Comparison of ENCODE assay signal across 1 cellular context in the genomic region with DNA sequence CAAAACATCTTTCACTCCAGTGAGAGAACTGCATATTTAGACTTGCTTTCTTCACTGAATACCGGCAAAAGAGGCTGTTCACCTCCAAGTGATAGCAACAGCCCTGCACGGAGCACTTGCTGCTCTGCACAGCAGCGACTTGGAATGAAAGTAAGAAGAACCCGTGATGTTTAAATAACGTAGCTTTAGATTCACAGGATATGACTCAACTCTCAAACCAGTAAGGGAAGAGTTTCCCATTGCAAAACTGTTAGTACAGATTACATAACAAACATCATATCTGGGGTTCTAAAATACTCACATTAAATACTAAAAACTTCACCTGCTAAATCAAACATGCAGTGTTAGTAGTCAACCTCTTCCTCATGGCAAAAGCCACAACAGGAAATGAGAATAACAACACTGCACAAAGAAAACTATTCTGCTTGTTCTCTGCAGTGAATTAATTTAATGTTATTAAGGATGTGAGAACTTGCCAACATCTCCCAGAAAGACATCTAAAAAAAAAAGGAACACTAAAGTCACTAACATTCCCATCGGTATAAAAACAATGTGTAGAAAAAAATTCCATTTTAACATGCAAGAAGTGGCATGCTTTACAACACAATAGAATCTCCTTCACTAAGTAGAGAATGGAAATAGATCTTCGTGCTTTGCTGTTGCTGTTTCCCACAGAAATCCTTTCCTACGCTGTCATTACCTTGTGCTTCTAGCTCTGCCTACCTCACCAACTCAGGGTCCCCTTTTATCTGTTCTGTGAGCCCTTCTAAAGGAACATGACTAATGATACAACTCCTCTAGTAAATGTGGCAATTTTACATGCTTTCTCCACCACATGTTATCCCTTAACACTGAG.
TF ChIP-seq lines count a peak whose summit lies in the region.

No MANE protein-coding gene starts in this region.

TF ChIP-seq in GM12878, 131 proteins besides CTCF, POLR2A, EP300 and RAD21 (continued from another document and continues in another):
- TF ChIP-seq, protein P1, sequence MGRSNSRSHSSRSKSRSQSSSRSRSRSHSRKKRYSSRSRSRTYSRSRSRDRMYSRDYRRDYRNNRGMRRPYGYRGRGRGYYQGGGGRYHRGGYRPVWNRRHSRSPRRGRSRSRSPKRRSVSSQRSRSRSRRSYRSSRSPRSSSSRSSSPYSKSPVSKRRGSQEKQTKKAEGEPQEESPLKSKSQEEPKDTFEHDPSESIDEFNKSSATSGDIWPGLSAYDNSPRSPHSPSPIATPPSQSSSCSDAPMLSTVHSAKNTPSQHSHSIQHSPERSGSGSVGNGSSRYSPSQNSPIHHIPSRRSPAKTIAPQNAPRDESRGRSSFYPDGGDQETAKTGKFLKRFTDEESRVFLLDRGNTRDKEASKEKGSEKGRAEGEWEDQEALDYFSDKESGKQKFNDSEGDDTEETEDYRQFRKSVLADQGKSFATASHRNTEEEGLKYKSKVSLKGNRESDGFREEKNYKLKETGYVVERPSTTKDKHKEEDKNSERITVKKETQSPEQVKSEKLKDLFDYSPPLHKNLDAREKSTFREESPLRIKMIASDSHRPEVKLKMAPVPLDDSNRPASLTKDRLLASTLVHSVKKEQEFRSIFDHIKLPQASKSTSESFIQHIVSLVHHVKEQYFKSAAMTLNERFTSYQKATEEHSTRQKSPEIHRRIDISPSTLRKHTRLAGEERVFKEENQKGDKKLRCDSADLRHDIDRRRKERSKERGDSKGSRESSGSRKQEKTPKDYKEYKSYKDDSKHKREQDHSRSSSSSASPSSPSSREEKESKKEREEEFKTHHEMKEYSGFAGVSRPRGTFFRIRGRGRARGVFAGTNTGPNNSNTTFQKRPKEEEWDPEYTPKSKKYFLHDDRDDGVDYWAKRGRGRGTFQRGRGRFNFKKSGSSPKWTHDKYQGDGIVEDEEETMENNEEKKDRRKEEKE (IDR thresholded peaks at IDR 0.05), result no peak
- TF ChIP-seq SMARCA5 (IDR thresholded peaks at IDR 0.05) (no peak), TAF1 (IDR thresholded peaks at IDR 0.05; ENCODE audit: borderline replicate concordance, low read depth, low read length) (peak; percentile 98), MEF2B (IDR thresholded peaks at IDR 0.05; ENCODE audit: partially characterized antibody, poor library complexity, severe bottlenecking) (peak; percentile 39), MTA3 (IDR thresholded peaks at IDR 0.05; ENCODE audit: borderline replicate concordance, low read length) (no peak), ETV6 (conservative IDR thresholded peaks at IDR 0.05 in 1 of 2, IDR thresholded peaks at IDR 0.05 in 1 of 2; ENCODE audit: borderline replicate concordance in 1 of 2, low read depth in 1 of 2) (peak in 1 of 2 experiments; percentile 40; a peak in 1 of 4 replicates), BMI1 (IDR thresholded peaks at IDR 0.05; ENCODE audit: borderline replicate concordance) (no peak), NBN (IDR thresholded peaks at IDR 0.05) (peak; percentile 67; the same call in 1 of the 2 replicates), TARDBP (IDR thresholded peaks at IDR 0.05; ENCODE audit: borderline replicate concordance) (no peak), IKZF1 (conservative IDR thresholded peaks at IDR 0.05) (peak; percentile 78), DPF2 (IDR thresholded peaks at IDR 0.05) (peak; percentile 70; the same call in 1 of the 2 replicates), NFIC (IDR thresholded peaks at IDR 0.05; ENCODE audit: low read depth, low read length) (peak; percentile 41; the same call in 1 of the 2 replicates), HCFC1 (IDR thresholded peaks at IDR 0.05; ENCODE audit: low read length) (no peak), SIX5 (IDR thresholded peaks at IDR 0.05; ENCODE audit: low read depth, low read length, severe bottlenecking) (no peak), CBX5 (IDR thresholded peaks at IDR 0.05; ENCODE audit: low read depth) (0 out of 2 replicates have a peak, but pooled peaks have one; percentile 48), SREBF2 (IDR thresholded peaks at IDR 0.05; ENCODE audit: low read length) (no peak), RAD51 (IDR thresholded peaks at IDR 0.05) (peak; percentile 53; the same call in 1 of the 2 replicates), IKZF2 (IDR thresholded peaks at IDR 0.05) (peak; percentile 79), CREM (IDR thresholded peaks at IDR 0.05; ENCODE audit: low read depth) (peak; percentile 65; the same call in 1 of the 2 replicates), BACH1 (IDR thresholded peaks at IDR 0.05; ENCODE audit: borderline replicate concordance) (0 out of 2 replicates have a peak, but pooled peaks have one; percentile 31), ESRRA (IDR thresholded peaks at IDR 0.05; ENCODE audit: low read length) (no peak), WRNIP1 (IDR thresholded peaks at IDR 0.05; ENCODE audit: borderline replicate concordance, low read depth, low read length) (no peak), JUNB (IDR thresholded peaks at IDR 0.05) (peak; percentile 66), HDAC2 (IDR thresholded peaks at IDR 0.05) (no peak), IRF4 (IDR thresholded peaks at IDR 0.05; ENCODE audit: low read depth, low read length) (peak; percentile 47; the same call in 1 of the 2 replicates), SREBF1 (IDR thresholded peaks at IDR 0.05; ENCODE audit: low read length) (no peak), CHD1 (IDR thresholded peaks at IDR 0.05; ENCODE audit: low read depth, low read length) (no peak), PAX8 (IDR thresholded peaks at IDR 0.05) (no peak), MXI1 (IDR thresholded peaks at IDR 0.05; ENCODE audit: low read depth, low read length) (peak; percentile 56; the same call in 1 of the 2 replicates), CHD4 (IDR thresholded peaks at IDR 0.05) (no peak), ZBED1 (IDR thresholded peaks at IDR 0.05; ENCODE audit: borderline replicate concordance) (peak; percentile 68; the same call in 1 of the 2 replicates), EZH2 (IDR thresholded peaks at IDR 0.05; ENCODE audit: borderline replicate concordance, control insufficient read depth, low read depth, low read length) (no peak), POLR2AphosphoS2 (IDR thresholded peaks at IDR 0.05; ENCODE audit: low read depth, low read length) (peak; percentile 73), POU2F2 (IDR thresholded peaks at IDR 0.05; ENCODE audit: borderline replicate concordance, low read depth, low read length) (peak; percentile 89; the same call in 2 of the 3 replicates), TCF3 (IDR thresholded peaks at IDR 0.05; ENCODE audit: borderline replicate concordance, insufficient read depth, low read depth, low read length) (peak; percentile 46; the same call in 1 of the 2 replicates), TCF12 (IDR thresholded peaks at IDR 0.05; ENCODE audit: low read depth, low read length) (peak; percentile 59; the same call in 1 of the 2 replicates), SMAD1 (IDR thresholded peaks at IDR 0.05; ENCODE audit: low read depth, partially characterized antibody) (peak; percentile 72)
- TF ChIP-seq, protein P2, sequence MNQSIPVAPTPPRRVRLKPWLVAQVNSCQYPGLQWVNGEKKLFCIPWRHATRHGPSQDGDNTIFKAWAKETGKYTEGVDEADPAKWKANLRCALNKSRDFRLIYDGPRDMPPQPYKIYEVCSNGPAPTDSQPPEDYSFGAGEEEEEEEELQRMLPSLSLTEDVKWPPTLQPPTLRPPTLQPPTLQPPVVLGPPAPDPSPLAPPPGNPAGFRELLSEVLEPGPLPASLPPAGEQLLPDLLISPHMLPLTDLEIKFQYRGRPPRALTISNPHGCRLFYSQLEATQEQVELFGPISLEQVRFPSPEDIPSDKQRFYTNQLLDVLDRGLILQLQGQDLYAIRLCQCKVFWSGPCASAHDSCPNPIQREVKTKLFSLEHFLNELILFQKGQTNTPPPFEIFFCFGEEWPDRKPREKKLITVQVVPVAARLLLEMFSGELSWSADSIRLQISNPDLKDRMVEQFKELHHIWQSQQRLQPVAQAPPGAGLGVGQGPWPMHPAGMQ (IDR thresholded peaks at IDR 0.05; ENCODE audit: borderline replicate concordance), result no peak
- TF ChIP-seq, protein P3, sequence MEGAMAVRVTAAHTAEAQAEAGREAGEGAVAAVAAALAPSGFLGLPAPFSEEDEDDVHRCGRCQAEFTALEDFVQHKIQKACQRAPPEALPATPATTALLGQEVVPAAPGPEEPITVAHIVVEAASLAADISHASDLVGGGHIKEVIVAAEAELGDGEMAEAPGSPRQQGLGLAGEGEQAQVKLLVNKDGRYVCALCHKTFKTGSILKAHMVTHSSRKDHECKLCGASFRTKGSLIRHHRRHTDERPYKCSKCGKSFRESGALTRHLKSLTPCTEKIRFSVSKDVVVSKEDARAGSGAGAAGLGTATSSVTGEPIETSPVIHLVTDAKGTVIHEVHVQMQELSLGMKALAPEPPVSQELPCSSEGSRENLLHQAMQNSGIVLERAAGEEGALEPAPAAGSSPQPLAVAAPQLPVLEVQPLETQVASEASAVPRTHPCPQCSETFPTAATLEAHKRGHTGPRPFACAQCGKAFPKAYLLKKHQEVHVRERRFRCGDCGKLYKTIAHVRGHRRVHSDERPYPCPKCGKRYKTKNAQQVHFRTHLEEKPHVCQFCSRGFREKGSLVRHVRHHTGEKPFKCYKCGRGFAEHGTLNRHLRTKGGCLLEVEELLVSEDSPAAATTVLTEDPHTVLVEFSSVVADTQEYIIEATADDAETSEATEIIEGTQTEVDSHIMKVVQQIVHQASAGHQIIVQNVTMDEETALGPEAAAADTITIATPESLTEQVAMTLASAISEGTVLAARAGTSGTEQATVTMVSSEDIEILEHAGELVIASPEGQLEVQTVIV (IDR thresholded peaks at IDR 0.05; ENCODE audit: borderline replicate concordance, partially characterized antibody), result no peak
- TF ChIP-seq, protein P4, sequence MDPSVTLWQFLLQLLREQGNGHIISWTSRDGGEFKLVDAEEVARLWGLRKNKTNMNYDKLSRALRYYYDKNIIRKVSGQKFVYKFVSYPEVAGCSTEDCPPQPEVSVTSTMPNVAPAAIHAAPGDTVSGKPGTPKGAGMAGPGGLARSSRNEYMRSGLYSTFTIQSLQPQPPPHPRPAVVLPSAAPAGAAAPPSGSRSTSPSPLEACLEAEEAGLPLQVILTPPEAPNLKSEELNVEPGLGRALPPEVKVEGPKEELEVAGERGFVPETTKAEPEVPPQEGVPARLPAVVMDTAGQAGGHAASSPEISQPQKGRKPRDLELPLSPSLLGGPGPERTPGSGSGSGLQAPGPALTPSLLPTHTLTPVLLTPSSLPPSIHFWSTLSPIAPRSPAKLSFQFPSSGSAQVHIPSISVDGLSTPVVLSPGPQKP (IDR thresholded peaks at IDR 0.05; ENCODE audit: low read depth, low read length), result no peak
- TF ChIP-seq, protein P5, sequence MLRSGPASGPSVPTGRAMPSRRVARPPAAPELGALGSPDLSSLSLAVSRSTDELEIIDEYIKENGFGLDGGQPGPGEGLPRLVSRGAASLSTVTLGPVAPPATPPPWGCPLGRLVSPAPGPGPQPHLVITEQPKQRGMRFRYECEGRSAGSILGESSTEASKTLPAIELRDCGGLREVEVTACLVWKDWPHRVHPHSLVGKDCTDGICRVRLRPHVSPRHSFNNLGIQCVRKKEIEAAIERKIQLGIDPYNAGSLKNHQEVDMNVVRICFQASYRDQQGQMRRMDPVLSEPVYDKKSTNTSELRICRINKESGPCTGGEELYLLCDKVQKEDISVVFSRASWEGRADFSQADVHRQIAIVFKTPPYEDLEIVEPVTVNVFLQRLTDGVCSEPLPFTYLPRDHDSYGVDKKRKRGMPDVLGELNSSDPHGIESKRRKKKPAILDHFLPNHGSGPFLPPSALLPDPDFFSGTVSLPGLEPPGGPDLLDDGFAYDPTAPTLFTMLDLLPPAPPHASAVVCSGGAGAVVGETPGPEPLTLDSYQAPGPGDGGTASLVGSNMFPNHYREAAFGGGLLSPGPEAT (IDR thresholded peaks at IDR 0.05; ENCODE audit: low read depth), result peak; percentile 74; the same call in 1 of the 2 replicates
- TF ChIP-seq, protein P6, sequence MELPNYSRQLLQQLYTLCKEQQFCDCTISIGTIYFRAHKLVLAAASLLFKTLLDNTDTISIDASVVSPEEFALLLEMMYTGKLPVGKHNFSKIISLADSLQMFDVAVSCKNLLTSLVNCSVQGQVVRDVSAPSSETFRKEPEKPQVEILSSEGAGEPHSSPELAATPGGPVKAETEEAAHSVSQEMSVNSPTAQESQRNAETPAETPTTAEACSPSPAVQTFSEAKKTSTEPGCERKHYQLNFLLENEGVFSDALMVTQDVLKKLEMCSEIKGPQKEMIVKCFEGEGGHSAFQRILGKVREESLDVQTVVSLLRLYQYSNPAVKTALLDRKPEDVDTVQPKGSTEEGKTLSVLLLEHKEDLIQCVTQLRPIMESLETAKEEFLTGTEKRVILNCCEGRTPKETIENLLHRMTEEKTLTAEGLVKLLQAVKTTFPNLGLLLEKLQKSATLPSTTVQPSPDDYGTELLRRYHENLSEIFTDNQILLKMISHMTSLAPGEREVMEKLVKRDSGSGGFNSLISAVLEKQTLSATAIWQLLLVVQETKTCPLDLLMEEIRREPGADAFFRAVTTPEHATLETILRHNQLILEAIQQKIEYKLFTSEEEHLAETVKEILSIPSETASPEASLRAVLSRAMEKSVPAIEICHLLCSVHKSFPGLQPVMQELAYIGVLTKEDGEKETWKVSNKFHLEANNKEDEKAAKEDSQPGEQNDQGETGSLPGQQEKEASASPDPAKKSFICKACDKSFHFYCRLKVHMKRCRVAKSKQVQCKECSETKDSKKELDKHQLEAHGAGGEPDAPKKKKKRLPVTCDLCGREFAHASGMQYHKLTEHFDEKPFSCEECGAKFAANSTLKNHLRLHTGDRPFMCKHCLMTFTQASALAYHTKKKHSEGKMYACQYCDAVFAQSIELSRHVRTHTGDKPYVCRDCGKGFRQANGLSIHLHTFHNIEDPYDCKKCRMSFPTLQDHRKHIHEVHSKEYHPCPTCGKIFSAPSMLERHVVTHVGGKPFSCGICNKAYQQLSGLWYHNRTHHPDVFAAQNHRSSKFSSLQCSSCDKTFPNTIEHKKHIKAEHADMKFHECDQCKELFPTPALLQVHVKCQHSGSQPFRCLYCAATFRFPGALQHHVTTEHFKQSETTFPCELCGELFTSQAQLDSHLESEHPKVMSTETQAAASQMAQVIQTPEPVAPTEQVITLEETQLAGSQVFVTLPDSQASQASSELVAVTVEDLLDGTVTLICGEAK (IDR thresholded peaks at IDR 0.05; ENCODE audit: borderline replicate concordance), result peak; percentile 46; the same call in 1 of the 2 replicates
- TF ChIP-seq, protein P7, sequence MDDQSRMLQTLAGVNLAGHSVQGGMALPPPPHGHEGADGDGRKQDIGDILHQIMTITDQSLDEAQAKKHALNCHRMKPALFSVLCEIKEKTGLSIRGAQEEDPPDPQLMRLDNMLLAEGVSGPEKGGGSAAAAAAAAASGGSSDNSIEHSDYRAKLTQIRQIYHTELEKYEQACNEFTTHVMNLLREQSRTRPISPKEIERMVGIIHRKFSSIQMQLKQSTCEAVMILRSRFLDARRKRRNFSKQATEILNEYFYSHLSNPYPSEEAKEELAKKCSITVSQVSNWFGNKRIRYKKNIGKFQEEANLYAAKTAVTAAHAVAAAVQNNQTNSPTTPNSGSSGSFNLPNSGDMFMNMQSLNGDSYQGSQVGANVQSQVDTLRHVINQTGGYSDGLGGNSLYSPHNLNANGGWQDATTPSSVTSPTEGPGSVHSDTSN (IDR thresholded peaks at IDR 0.05; ENCODE audit: insufficient replicate concordance, low read depth, low read length), result no peak
- TF ChIP-seq, protein P8, sequence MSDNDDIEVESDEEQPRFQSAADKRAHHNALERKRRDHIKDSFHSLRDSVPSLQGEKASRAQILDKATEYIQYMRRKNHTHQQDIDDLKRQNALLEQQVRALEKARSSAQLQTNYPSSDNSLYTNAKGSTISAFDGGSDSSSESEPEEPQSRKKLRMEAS (IDR thresholded peaks at IDR 0.05; ENCODE audit: low read depth, low read length), result no peak
